In the genomic region with DNA sequence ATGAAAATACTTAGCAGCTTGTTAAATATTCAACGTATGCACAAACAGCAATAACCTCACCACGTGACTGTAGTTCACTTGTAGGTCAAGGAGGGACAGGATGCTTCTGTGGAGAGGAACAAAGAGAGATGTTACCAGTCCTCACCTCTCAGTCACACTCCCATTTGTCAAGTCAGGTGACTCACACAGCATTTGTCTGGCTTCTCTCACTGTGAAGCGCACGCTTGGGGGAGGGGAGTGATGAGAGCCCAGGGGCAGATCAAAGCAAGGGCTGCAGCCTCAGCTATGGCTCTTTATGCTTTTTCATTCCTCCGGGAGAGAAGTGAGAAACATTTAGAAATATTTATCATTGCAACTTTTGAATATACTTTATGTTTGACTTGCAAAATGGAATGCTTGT, we compare ENCODE assay signal across 1 cellular context.
TF ChIP-seq lines count a peak whose summit lies in the region.

No MANE protein-coding gene starts in this region.

TF ChIP-seq in K562, 482 proteins besides CTCF, POLR2A, EP300 and RAD21 (continued from another document and continues in another):
- TF ChIP-seq AFF4 (CRISPR knock-in tag; IDR thresholded peaks at IDR 0.05) (no peak), HCFC1 (IDR thresholded peaks at IDR 0.05; ENCODE audit: low read depth, low read length) (no peak), C11orf30 (IDR thresholded peaks at IDR 0.05; ENCODE audit: low read depth) (no peak), KDM1A (IDR thresholded peaks at IDR 0.05) (peak in 1 of 2 experiments; percentile 38; a peak in 2 of 4 replicates), ZNF408 (CRISPR knock-in tag; IDR thresholded peaks at IDR 0.05; ENCODE audit: low read depth) (no peak), ZNF431 (CRISPR knock-in tag; IDR thresholded peaks at IDR 0.05) (no peak), MITF (IDR thresholded peaks at IDR 0.05) (0 out of 2 replicates have a peak, but pooled peaks have one; percentile 13), CREM (IDR thresholded peaks at IDR 0.05; ENCODE audit: low read depth) (peak; percentile 30; the same call in 1 of the 2 replicates), CBFA2T2 (conservative IDR thresholded peaks at IDR 0.05) (peak; percentile 42), CSDE1 (IDR thresholded peaks at IDR 0.05) (no peak), ESRRA (IDR thresholded peaks at IDR 0.05; ENCODE audit: borderline replicate concordance, low read depth) (peak; percentile 68; the same call in 1 of the 2 replicates), ZNF263 (CRISPR knock-in tag; IDR thresholded peaks at IDR 0.05; ENCODE audit: borderline replicate concordance) (no peak), SMAD2 (IDR thresholded peaks at IDR 0.05; ENCODE audit: low read depth, low read length) (no peak), LARP7 (IDR thresholded peaks at IDR 0.05) (no peak), BHLHE40 (IDR thresholded peaks at IDR 0.05; ENCODE audit: low read length) (peak; percentile 89), ETS2 (tag; IDR thresholded peaks at IDR 0.05; ENCODE audit: borderline replicate concordance, poor library complexity, severe bottlenecking) (no peak), ATF1 (CRISPR knock-in tag; IDR thresholded peaks at IDR 0.05) (no peak), ATF1 (tag; IDR thresholded peaks at IDR 0.05) (no peak), SOX6 (IDR thresholded peaks at IDR 0.05) (peak; percentile 90), RCOR1 (IDR thresholded peaks at IDR 0.05; ENCODE audit: borderline replicate concordance in 1 of 2, low read depth in 2 of 2, low read length in 2 of 2) (peak in 1 of 2 experiments; percentile 55; a peak in 1 of 4 replicates), ZNF41 (CRISPR knock-in tag; conservative IDR thresholded peaks at IDR 0.05) (no peak), NR2C2 (CRISPR knock-in tag; IDR thresholded peaks at IDR 0.05) (no peak), NR2C2 (tag; IDR thresholded peaks at IDR 0.05) (peak; percentile 49; the same call in 1 of the 2 replicates), THRA (IDR thresholded peaks at IDR 0.05) (no peak), MECOM (CRISPR knock-in tag; IDR thresholded peaks at IDR 0.05) (peak; percentile 48; the same call in 1 of the 2 replicates), CBX8 (IDR thresholded peaks at IDR 0.05; ENCODE audit: borderline replicate concordance, extremely low read depth, low read depth, low read length, poor library complexity, severe bottlenecking) (no peak), USF1 (CRISPR knock-in tag; IDR thresholded peaks at IDR 0.05) (peak; percentile 81), ZNF23 (CRISPR knock-in tag; IDR thresholded peaks at IDR 0.05) (no peak), CTBP1 (IDR thresholded peaks at IDR 0.05; ENCODE audit: borderline replicate concordance) (peak; percentile 78; the same call in 1 of the 2 replicates), LEF1 (IDR thresholded peaks at IDR 0.05) (peak; percentile 77), CAMTA2 (CRISPR knock-in tag; conservative IDR thresholded peaks at IDR 0.05) (no peak), JUN (IDR thresholded peaks at IDR 0.05; ENCODE audit: borderline replicate concordance, low read depth, low read length) (0 out of 2 replicates have a peak, but pooled peaks have one; percentile 14), JUN (CRISPR knock-in tag; IDR thresholded peaks at IDR 0.05; ENCODE audit: borderline replicate concordance) (no peak), FOSL1 (tag; conservative IDR thresholded peaks at IDR 0.05) (peak; percentile 67), ZNF644 (tag; IDR thresholded peaks at IDR 0.05; ENCODE audit: low read depth) (no peak), TOE1 (IDR thresholded peaks at IDR 0.05; ENCODE audit: borderline replicate concordance) (peak; percentile 84), TOE1 (CRISPR knock-in tag; IDR thresholded peaks at IDR 0.05; ENCODE audit: borderline replicate concordance, low read depth) (no peak), ZEB2 (IDR thresholded peaks at IDR 0.05) (0 out of 2 replicates have a peak, but pooled peaks have one; percentile 44), MTA3 (IDR thresholded peaks at IDR 0.05; ENCODE audit: borderline replicate concordance) (no peak), DPF2 (IDR thresholded peaks at IDR 0.05) (0 out of 2 replicates have a peak, but pooled peaks have one; percentile 18), ZNF717 (CRISPR knock-in tag; IDR thresholded peaks at IDR 0.05) (no peak), NRF1 (conservative IDR thresholded peaks at IDR 0.05 in 1 of 2, IDR thresholded peaks at IDR 0.05 in 1 of 2) (0 out of 4 replicates have a peak, but pooled peaks of 1 of the 2 experiments have one; percentile 14), ATF7 (IDR thresholded peaks at IDR 0.05) (0 out of 2 replicates have a peak, but pooled peaks have one; percentile 19), ARID3A (IDR thresholded peaks at IDR 0.05; ENCODE audit: borderline replicate concordance, low read depth, low read length) (no peak), SMAD4 (CRISPR knock-in tag; conservative IDR thresholded peaks at IDR 0.05) (0 out of 2 replicates have a peak, but pooled peaks have one; percentile 24), TBL1XR1 (IDR thresholded peaks at IDR 0.05; ENCODE audit: low read length in 2 of 2) (no peak), BCL6 (CRISPR knock-in tag; IDR thresholded peaks at IDR 0.05) (no peak), MEIS2 (IDR thresholded peaks at IDR 0.05; ENCODE audit: partially characterized antibody) (peak; percentile 85)
- TF ChIP-seq, protein P1, sequence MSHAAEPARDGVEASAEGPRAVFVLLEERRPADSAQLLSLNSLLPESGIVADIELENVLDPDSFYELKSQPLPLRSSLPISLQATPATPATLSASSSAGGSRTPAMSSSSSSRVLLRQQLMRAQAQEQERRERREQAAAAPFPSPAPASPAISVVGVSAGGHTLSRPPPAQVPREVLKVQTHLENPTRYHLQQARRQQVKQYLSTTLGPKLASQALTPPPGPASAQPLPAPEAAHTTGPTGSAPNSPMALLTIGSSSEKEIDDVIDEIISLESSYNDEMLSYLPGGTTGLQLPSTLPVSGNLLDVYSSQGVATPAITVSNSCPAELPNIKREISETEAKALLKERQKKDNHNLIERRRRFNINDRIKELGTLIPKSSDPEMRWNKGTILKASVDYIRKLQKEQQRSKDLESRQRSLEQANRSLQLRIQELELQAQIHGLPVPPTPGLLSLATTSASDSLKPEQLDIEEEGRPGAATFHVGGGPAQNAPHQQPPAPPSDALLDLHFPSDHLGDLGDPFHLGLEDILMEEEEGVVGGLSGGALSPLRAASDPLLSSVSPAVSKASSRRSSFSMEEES (CRISPR knock-in tag; IDR thresholded peaks at IDR 0.05), result peak; percentile 89
- TF ChIP-seq, protein P2, sequence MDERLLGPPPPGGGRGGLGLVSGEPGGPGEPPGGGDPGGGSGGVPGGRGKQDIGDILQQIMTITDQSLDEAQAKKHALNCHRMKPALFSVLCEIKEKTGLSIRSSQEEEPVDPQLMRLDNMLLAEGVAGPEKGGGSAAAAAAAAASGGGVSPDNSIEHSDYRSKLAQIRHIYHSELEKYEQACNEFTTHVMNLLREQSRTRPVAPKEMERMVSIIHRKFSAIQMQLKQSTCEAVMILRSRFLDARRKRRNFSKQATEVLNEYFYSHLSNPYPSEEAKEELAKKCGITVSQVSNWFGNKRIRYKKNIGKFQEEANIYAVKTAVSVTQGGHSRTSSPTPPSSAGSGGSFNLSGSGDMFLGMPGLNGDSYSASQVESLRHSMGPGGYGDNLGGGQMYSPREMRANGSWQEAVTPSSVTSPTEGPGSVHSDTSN (CRISPR knock-in tag; IDR thresholded peaks at IDR 0.05; ENCODE audit: low read depth), result no peak
- TF ChIP-seq, protein P2 (tag; conservative IDR thresholded peaks at IDR 0.05; ENCODE audit: low read depth), result peak; percentile 68
- TF ChIP-seq, protein P3, sequence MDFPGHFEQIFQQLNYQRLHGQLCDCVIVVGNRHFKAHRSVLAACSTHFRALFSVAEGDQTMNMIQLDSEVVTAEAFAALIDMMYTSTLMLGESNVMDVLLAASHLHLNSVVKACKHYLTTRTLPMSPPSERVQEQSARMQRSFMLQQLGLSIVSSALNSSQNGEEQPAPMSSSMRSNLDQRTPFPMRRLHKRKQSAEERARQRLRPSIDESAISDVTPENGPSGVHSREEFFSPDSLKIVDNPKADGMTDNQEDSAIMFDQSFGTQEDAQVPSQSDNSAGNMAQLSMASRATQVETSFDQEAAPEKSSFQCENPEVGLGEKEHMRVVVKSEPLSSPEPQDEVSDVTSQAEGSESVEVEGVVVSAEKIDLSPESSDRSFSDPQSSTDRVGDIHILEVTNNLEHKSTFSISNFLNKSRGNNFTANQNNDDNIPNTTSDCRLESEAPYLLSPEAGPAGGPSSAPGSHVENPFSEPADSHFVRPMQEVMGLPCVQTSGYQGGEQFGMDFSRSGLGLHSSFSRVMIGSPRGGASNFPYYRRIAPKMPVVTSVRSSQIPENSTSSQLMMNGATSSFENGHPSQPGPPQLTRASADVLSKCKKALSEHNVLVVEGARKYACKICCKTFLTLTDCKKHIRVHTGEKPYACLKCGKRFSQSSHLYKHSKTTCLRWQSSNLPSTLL (IDR thresholded peaks at IDR 0.05), result no peak
